Comparison of ENCODE assay signal across 22 cellular contexts in the genomic region with DNA sequence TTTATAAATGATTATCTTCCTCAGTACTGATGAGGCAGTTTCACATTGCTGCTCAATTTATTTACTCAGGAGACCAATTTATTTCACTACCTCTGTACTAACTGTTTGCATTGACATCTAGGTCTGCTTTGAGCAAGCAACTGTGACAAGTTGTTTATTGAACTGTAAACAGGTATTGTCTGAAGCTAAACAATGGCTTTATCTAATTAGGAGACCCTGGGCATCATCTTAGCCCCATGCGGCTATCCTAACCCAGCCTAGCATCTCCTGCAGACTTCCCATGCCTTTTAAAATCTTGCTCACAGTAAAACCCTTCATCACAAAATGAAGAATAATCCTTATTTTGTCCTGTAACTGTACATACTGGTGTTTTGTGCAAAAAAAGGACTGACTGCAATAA.
DNase-seq lines count a peak whose midpoint lies in the region; ATAC-seq, FAIRE-seq and TF ChIP-seq lines count a peak whose summit lies in the region.
"Had no signal": no experiment of that assay in that cellular context is flagged by ENCODE, and none has a peak within 500 bp of the region (broad histone marks: within the 10 kb centered on the region; RNA-seq: fewer than 3 reads in every experiment).

No MANE protein-coding gene starts in this region.

- H3K79me1 ChIP-seq in H1 (ENCODE audit: low read depth, low read length), result no peaks in the 10 kb centered on the region

- no peaks in the 10 kb centered on the region for H3K23me2 ChIP-seq in H1 (ENCODE audit: low read depth, low read length)

- peak overlapping the region; percentile 32; the same call in 1 of the 3 replicates for H3K4me3 Mint-ChIP-seq in GM23338
- H3K4me3 Mint-ChIP-seq: B cell, CD14-positive monocyte had no signal

- H3K27ac Mint-ChIP-seq in GM23338, result no peak overlapping the region
- H3K27ac Mint-ChIP-seq: B cell, CD14-positive monocyte had no signal

- H2BK12ac ChIP-seq in H1 (ENCODE audit: low read depth, low read length), result no peak overlapping the region

- TF ChIP-seq POLR2A in H1 (IDR thresholded peaks at IDR 0.05; ENCODE audit: control extremely low read depth in 1 of 2, low read depth in 2 of 2, low read length in 2 of 2), result no peak

- H3K27me3 ChIP-seq in GM23338 (ENCODE audit: insufficient read depth) (no peaks in the 10 kb centered on the region), H1 (replicated peaks in 1 of 4; ENCODE audit: control insufficient read depth in 3 of 4, extremely low read depth in 1 of 4, insufficient read depth in 3 of 4, low read length in 3 of 4) (no peaks in the 10 kb centered on the region)

- H2BK120ac ChIP-seq in H1 (replicated peaks; ENCODE audit: low read depth, low read length), result no peak overlapping the region

- H2AFZ ChIP-seq in GM23338 (no peak overlapping the region), H1 (ENCODE audit: low read length) (no peak overlapping the region)

- H3K36me3 ChIP-seq in GM23338 (ENCODE audit: insufficient read depth), result no peaks in the 10 kb centered on the region
- H3K36me3 ChIP-seq in H1 (ENCODE audit: control insufficient read depth in 2 of 4, insufficient read depth in 4 of 4, low read length in 3 of 4), result no peaks in the 10 kb centered on the region

- TF ChIP-seq CTCF in GM23338 (conservative IDR thresholded peaks at IDR 0.05; ENCODE audit: low read depth in 2 of 2) (no peak), H1 (IDR thresholded peaks at IDR 0.05; ENCODE audit: control extremely low read depth in 1 of 3, insufficient read depth in 1 of 3, low read depth in 1 of 3, low read length in 3 of 3) (no peak)

- no peak overlapping the region for H3K9ac ChIP-seq in H1 (replicated peaks in 1 of 4; ENCODE audit: extremely low read depth in 1 of 4, low read depth in 3 of 4, low read length in 3 of 4)

- no peak for FAIRE-seq in H1 (lab: Jason Lieb, UNC)
- FAIRE-seq: A549, GM12878 had no signal

- 82% methylated on average over 1 of the region's 1 CpG; no CpG with 5 or more reads in 1 of the 2 experiments for WGBS in H1 (ENCODE audit: extremely low coverage in 1 of 2, insufficient coverage in 1 of 2, insufficient read length in 1 of 2, insufficient replicate concordance in 2 of 2, low coverage in 1 of 2, low lambda C conversion rate in 2 of 2, missing lambda C conversion rate in 1 of 2), 2 experiments

- H3K27me3 Mint-ChIP-seq in GM23338 (ENCODE audit: insufficient read depth, low read depth, poor library complexity), result no peaks in the 10 kb centered on the region
- H3K27me3 Mint-ChIP-seq: B cell had no signal

- no peaks in the 10 kb centered on the region for H3K9me3 ChIP-seq in H1 (ENCODE audit: insufficient read depth in 2 of 2, low read depth in 1 of 2, low read length in 1 of 2)
- H3K9me3 ChIP-seq: A549 had no signal

- H3K27ac ChIP-seq in GM23338 (ENCODE audit: low read depth) (no peak overlapping the region), H1 (ENCODE audit: low read depth, low read length) (no peak overlapping the region)
- H3K27ac ChIP-seq: A549 had no signal

- no peaks in the 10 kb centered on the region for H3K36me3 Mint-ChIP-seq in GM23338 (ENCODE audit: low read depth)
- H3K36me3 Mint-ChIP-seq: CD14-positive monocyte had no signal

- no peak for TF ChIP-seq EP300 in H1 (IDR thresholded peaks at IDR 0.05; ENCODE audit: borderline replicate concordance in 1 of 2, low read depth in 2 of 2, low read length in 2 of 2)

- H3K4me1 ChIP-seq in GM23338 (ENCODE audit: insufficient read depth), result peaks cover 21% of the 10 kb centered on the region
- H3K4me1 ChIP-seq in H1 (replicated peaks in 1 of 4; ENCODE audit: control insufficient read depth in 3 of 4, insufficient read depth in 4 of 4, low read length in 3 of 4), result peaks cover 8 to 13% (median 10%) of the 10 kb centered on the region in 4 experiments; a peak in 5 of 7 replicates
- H3K4me1 ChIP-seq: A549 had no signal

- no peak overlapping the region for H4K5ac ChIP-seq in H1 (ENCODE audit: insufficient read length, low read depth, low read length)

- DNase-seq in COR-L47 (lab: John Stamatoyannopoulos, UW) (peak; percentile 54), GM23338 (ENCODE audit: low spot score) (no peak), NCI-H2029 treated with DMSO at 0.1 percent for 48 hours (lab: John Stamatoyannopoulos, UW) (peak; percentile 25), H1 (ENCODE audit: low read depth in 1 of 2, low spot score in 2 of 2) (no peak), NOMO-1 treated with DMSO at 0.1 percent for 48 hours (lab: John Stamatoyannopoulos, UW; ENCODE audit: unreplicated experiment) (no peak), RKO (ENCODE audit: low spot score) (no peak)
- DNase-seq: DND-41; GOT3; KG1; NCI-H1092; NCI-H146; NCI-H2081 treated with DMSO at 0.1 percent for 48 hours; NCI-H526; NK-92 treated with Interleukin-12 subunit alpha and Interleukin-12 subunit beta, amount 100 ng/mL, for 24 hours had no signal

- ATAC-seq in GM23338 (peak; percentile 66), HG02970 (IDR thresholded peaks at IDR 0.05; ENCODE audit: low FRiP score, unreplicated experiment) (no peak), GM19397 (IDR thresholded peaks at IDR 0.05; ENCODE audit: unreplicated experiment) (no peak)
- ATAC-seq: A549, GM12878, Panc1, SK-N-SH treated with all-trans-retinoic acid at 6 μM for 48 hours had no signal

- no peak overlapping the region for H3K18ac ChIP-seq in H1 (ENCODE audit: extremely low read depth, low read length)

- H4K20me1 ChIP-seq in GM23338 (replicated peaks; ENCODE audit: insufficient read depth) (no peaks in the 10 kb centered on the region), H1 (replicated peaks in 1 of 2; ENCODE audit: control insufficient read depth in 1 of 2, insufficient read depth in 2 of 2, low read length in 2 of 2) (no peaks in the 10 kb centered on the region)

- H3K4ac ChIP-seq in H1 (replicated peaks; ENCODE audit: insufficient read length, low read depth, low read length), result no peak overlapping the region

- H3K9me3 Mint-ChIP-seq in GM23338, result no peaks in the 10 kb centered on the region

- no peak overlapping the region for H4K91ac ChIP-seq in H1 (replicated peaks; ENCODE audit: insufficient read length, low read length)

- H3K56ac ChIP-seq in H1 (replicated peaks; ENCODE audit: insufficient read length, low read depth, low read length), result no peak overlapping the region

- H3F3A ChIP-seq in GM23338 (replicated peaks; ENCODE audit: low read depth), result no peaks in the 10 kb centered on the region

- H2BK5ac ChIP-seq in H1 (ENCODE audit: low read depth, low read length), result no peak overlapping the region

- no peak overlapping the region for H2AK5ac ChIP-seq in H1 (ENCODE audit: low read depth, low read length)

- H4K8ac ChIP-seq in H1 (ENCODE audit: extremely low read depth, insufficient read depth, low read length), result no peak overlapping the region

- no peak overlapping the region for H2BK15ac ChIP-seq in H1 (ENCODE audit: low read length)

- no peak for TF ChIP-seq RAD21 in H1 (IDR thresholded peaks at IDR 0.05 in 1 of 2, conservative IDR thresholded peaks at IDR 0.05 in 1 of 2; ENCODE audit: low read depth in 2 of 2, low read length in 2 of 2)

- no peak overlapping the region for H3K23ac ChIP-seq in H1 (ENCODE audit: insufficient read length)

- H3K4me3 ChIP-seq in GM23338 (no peak overlapping the region), H1 (ENCODE audit: extremely low read depth in 1 of 4, insufficient read depth in 2 of 4, low read depth in 3 of 4, low read length in 4 of 4) (no peak overlapping the region)
- H3K4me3 ChIP-seq: A549, GM12878 had no signal

- H3K9me2 ChIP-seq in GM23338 (ENCODE audit: insufficient read depth), result peaks cover 8% of the 10 kb centered on the region

- peaks cover 28% of the 10 kb centered on the region for H3K4me1 Mint-ChIP-seq in GM23338
- H3K4me1 Mint-ChIP-seq: B cell, CD14-positive monocyte had no signal

- no peak overlapping the region for H3K14ac ChIP-seq in H1 (ENCODE audit: insufficient read length)

- H2BK20ac ChIP-seq in H1 (ENCODE audit: low read length), result no peak overlapping the region

- H3K79me2 ChIP-seq in GM23338 (replicated peaks; ENCODE audit: insufficient read depth), result no peaks in the 10 kb centered on the region
- H3K79me2 ChIP-seq in H1 (ENCODE audit: control insufficient read depth in 1 of 2, insufficient read depth in 2 of 2, low read length in 2 of 2), result no peaks in the 10 kb centered on the region

- CTCF ChIA-PET in H1 (lab: Charles Lee; ENCODE audit: partially characterized antibody), result no interaction called here

- H3K4me2 ChIP-seq in GM23338 (peak overlapping the region; percentile 65), H1 (ENCODE audit: insufficient read depth in 1 of 2, low read depth in 2 of 2, low read length in 2 of 2) (0 out of 4 replicates have a peak overlapping the region, but pooled peaks have one; percentile 13 to 45)
- H3K4me2 ChIP-seq: A549 had no signal

- POLR2A ChIA-PET in H1 (lab: Charles Lee; ENCODE audit: partially characterized antibody), result no interaction called here

TF ChIP-seq in H1, 55 proteins besides CTCF, POLR2A, EP300 and RAD21 (continues in another document):
- TF ChIP-seq SP1 (IDR thresholded peaks at IDR 0.05; ENCODE audit: low read depth, low read length) (no peak), NANOG (IDR thresholded peaks at IDR 0.05; ENCODE audit: insufficient read depth, low read depth, low read length, poor library complexity, severe bottlenecking) (no peak), EGR1 (IDR thresholded peaks at IDR 0.05; ENCODE audit: borderline replicate concordance, low read depth, low read length) (no peak), ZNF274 (IDR thresholded peaks at IDR 0.05; ENCODE audit: borderline replicate concordance, extremely low read depth, low read length) (no peak)
- TF ChIP-seq, protein P1, sequence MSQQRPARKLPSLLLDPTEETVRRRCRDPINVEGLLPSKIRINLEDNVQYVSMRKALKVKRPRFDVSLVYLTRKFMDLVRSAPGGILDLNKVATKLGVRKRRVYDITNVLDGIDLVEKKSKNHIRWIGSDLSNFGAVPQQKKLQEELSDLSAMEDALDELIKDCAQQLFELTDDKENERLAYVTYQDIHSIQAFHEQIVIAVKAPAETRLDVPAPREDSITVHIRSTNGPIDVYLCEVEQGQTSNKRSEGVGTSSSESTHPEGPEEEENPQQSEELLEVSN (IDR thresholded peaks at IDR 0.05), result no peak

Comparison
In these comparisons a context has a peak if more than half of its experiments do, and no peak if none do; other contexts are left out.
1. DNase-seq: peak in COR-L47 (single experiment) and NCI-H2029 treated with DMSO at 0.1 percent for 48 hours (single experiment); none in GM23338 (single experiment), H1 (0 of 2), NOMO-1 treated with DMSO at 0.1 percent for 48 hours (single experiment) and RKO (single experiment).